ENCODE assay signal across 8 cellular contexts in the genomic region with DNA sequence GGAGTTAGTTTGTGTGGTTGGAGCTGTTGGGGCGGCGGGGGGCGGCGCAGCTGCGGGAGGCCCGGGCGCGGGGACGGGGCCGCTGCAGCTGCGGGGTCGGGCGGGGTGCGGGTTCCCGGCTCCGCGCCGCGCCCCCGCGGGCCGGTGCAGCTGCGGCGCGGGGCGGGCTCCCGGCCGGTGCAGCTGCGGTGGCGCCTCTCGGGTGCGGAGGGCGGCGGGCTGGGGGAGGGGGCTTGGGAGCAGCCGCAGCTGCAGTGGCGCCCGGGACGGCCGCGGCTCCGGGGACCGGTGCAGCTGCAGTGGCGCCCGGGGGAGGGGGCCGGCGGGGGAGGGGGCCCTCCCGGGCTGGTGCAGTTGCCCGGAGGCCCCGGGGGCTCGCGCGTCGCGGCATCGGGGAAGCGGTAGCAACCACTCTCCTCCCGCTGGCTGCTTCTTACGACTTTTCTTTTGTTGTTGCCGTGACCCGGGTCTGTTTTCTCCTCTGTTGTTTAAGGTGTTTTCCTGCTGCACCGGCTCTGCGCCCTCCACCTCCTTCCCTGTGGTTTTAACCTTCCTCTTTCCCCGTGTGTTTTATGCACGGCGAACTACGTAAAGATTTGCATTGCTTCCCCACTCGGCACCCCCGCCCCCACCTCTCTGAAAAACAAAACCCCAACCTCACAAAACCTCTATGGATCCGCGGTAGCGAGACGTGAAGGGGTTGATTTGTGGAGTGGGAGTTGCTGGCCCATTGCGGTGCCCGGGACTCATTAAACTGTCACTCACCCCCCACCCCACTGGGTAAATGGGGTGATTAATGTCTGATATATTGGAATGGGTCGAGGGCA. TPM values are rescaled to one million over a fixed set of nuclear protein-coding genes. Genes with fewer than 3 reads are reported as not detected.
DNase-seq lines count a peak whose midpoint lies in the region; ATAC-seq and TF ChIP-seq lines count a peak whose summit lies in the region.

No MANE protein-coding gene starts in this region.

- peaks cover 30% of the 10 kb centered on the region for H3K4me1 ChIP-seq in effector memory CD4-positive, alpha-beta T cell (ENCODE audit: control insufficient read depth, insufficient read depth, low read length, poor library complexity, severe bottlenecking)
- peaks cover 22% of the 10 kb centered on the region for H3K4me1 ChIP-seq in mesodermal cell (ENCODE audit: control insufficient read depth, insufficient read depth, low read length, poor library complexity, severe bottlenecking)

- peak overlapping the region; percentile 94 for H3K27ac Mint-ChIP-seq in activated CD4-positive, alpha-beta T cell treated with anti-CD3 and anti-CD28 coated beads, Interleukin-2, amount 10 ng/mL, durations not matched to agents 7 days and 5 days
- H3K27ac Mint-ChIP-seq in stimulated activated naive CD8-positive, alpha-beta T cell treated with anti-CD3 and anti-CD28 coated beads, Interleukin-15, amount 100 ng/mL, for 72 hours, result peak overlapping the region; percentile 90 to 95

- ATAC-seq in stimulated activated naive CD8-positive, alpha-beta T cell treated with anti-CD3 and anti-CD28 coated beads, Interleukin-15, amount 100 ng/mL, for 72 hours, result no peak
- no peak for ATAC-seq in HG02642 (IDR thresholded peaks at IDR 0.05; ENCODE audit: poor library complexity, unreplicated experiment)
- ATAC-seq in HG03159 (IDR thresholded peaks at IDR 0.05; ENCODE audit: unreplicated experiment), result no peak

- TF ChIP-seq CTCF in GM06990 (IDR thresholded peaks at IDR 0.05; ENCODE audit: insufficient read depth, low read length, poor library complexity, severe bottlenecking), result no peak

- CTCF ChIA-PET in activated CD4-positive, alpha-beta T cell treated with anti-CD3 and anti-CD28 coated beads, Interleukin-2, amount 10 ng/mL, durations not matched to agents 7 days and 5 days (lab: Charles Lee), result no interaction called here

- H3K36me3 Mint-ChIP-seq in activated CD4-positive, alpha-beta T cell treated with anti-CD3 and anti-CD28 coated beads, Interleukin-2, amount 10 ng/mL, durations not matched to agents 7 days and 5 days (ENCODE audit: low read depth), result peaks cover 3% of the 10 kb centered on the region

- H3K9me3 ChIP-seq in effector memory CD4-positive, alpha-beta T cell (ENCODE audit: control insufficient read depth, low read length), result no peaks in the 10 kb centered on the region
- H3K9me3 ChIP-seq in mesodermal cell (ENCODE audit: control insufficient read depth, low read length), result no peaks in the 10 kb centered on the region

- H3K4me3 ChIP-seq in GM06990 (replicated peaks; ENCODE audit: low read depth, low read length), result peak overlapping the region; percentile 77
- H3K4me3 ChIP-seq in effector memory CD4-positive, alpha-beta T cell (ENCODE audit: insufficient read depth, low read depth, low read length, poor library complexity, severe bottlenecking), result peak overlapping the region; percentile 87
- peak overlapping the region; percentile 67 for H3K4me3 ChIP-seq in mesodermal cell (ENCODE audit: extremely low read depth, insufficient read depth, low read length, poor library complexity, severe bottlenecking)

- H3K27me3 Mint-ChIP-seq in activated CD4-positive, alpha-beta T cell treated with anti-CD3 and anti-CD28 coated beads, Interleukin-2, amount 10 ng/mL, durations not matched to agents 7 days and 5 days, result peaks cover 14% of the 10 kb centered on the region
- H3K27me3 Mint-ChIP-seq in stimulated activated naive CD8-positive, alpha-beta T cell treated with anti-CD3 and anti-CD28 coated beads, Interleukin-15, amount 100 ng/mL, for 72 hours, result no peaks in the 10 kb centered on the region

- DNase-seq in GM06990 (ENCODE audit: extremely low read depth, insufficient read length) (peak; percentile 55), NCI-H1105 (lab: John Stamatoyannopoulos, UW) (peak; percentile 16)
- peak; percentile 49 for DNase-seq in activated CD4-positive, alpha-beta T cell treated with anti-CD3 and anti-CD28 coated beads, Interleukin-2, amount 10 ng/mL, durations not matched to agents 7 days and 5 days
- DNase-seq in effector memory CD4-positive, alpha-beta T cell, result peak; percentile 29 to 53 (median 39)
- DNase-seq in stimulated activated naive CD8-positive, alpha-beta T cell treated with anti-CD3 and anti-CD28 coated beads, Interleukin-15, amount 100 ng/mL, for 72 hours, result peak; percentile 26 to 38

- 0% methylated on average over 31 to 45 of the region's 75 CpGs for WGBS in mesodermal cell (ENCODE audit: insufficient coverage in 2 of 2), 2 experiments

- peaks cover 6% of the 10 kb centered on the region for H3K36me3 ChIP-seq in GM06990 (ENCODE audit: control insufficient read depth, insufficient read depth, low read length)
- no peaks in the 10 kb centered on the region for H3K36me3 ChIP-seq in effector memory CD4-positive, alpha-beta T cell (ENCODE audit: control insufficient read depth, insufficient read depth, low read length)
- peaks cover 10% of the 10 kb centered on the region for H3K36me3 ChIP-seq in mesodermal cell (ENCODE audit: control insufficient read depth, insufficient read depth, low read length)

- peaks cover 13% of the 10 kb centered on the region for H3K4me1 Mint-ChIP-seq in activated CD4-positive, alpha-beta T cell treated with anti-CD3 and anti-CD28 coated beads, Interleukin-2, amount 10 ng/mL, durations not matched to agents 7 days and 5 days
- H3K4me1 Mint-ChIP-seq in stimulated activated naive CD8-positive, alpha-beta T cell treated with anti-CD3 and anti-CD28 coated beads, Interleukin-15, amount 100 ng/mL, for 72 hours, result peaks cover 24% of the 10 kb centered on the region

- no peaks in the 10 kb centered on the region for H3K9me3 Mint-ChIP-seq in activated CD4-positive, alpha-beta T cell treated with anti-CD3 and anti-CD28 coated beads, Interleukin-2, amount 10 ng/mL, durations not matched to agents 7 days and 5 days
- H3K9me3 Mint-ChIP-seq in stimulated activated naive CD8-positive, alpha-beta T cell treated with anti-CD3 and anti-CD28 coated beads, Interleukin-15, amount 100 ng/mL, for 72 hours, result no peaks in the 10 kb centered on the region

- peak overlapping the region; percentile 94 for H3K4me3 Mint-ChIP-seq in activated CD4-positive, alpha-beta T cell treated with anti-CD3 and anti-CD28 coated beads, Interleukin-2, amount 10 ng/mL, durations not matched to agents 7 days and 5 days
- peak overlapping the region in 1 of 2 donors; percentile 99 for H3K4me3 Mint-ChIP-seq in stimulated activated naive CD8-positive, alpha-beta T cell treated with anti-CD3 and anti-CD28 coated beads, Interleukin-15, amount 100 ng/mL, for 72 hours

- peak overlapping the region; percentile 77 for H3K27ac ChIP-seq in effector memory CD4-positive, alpha-beta T cell (ENCODE audit: insufficient read depth, low read length, poor library complexity, severe bottlenecking)
- H3K27ac ChIP-seq in mesodermal cell (ENCODE audit: low read depth, low read length, severe bottlenecking), result peak overlapping the region; percentile 78

- POLR2A ChIA-PET in activated CD4-positive, alpha-beta T cell treated with anti-CD3 and anti-CD28 coated beads, Interleukin-2, amount 10 ng/mL, durations not matched to agents 7 days and 5 days (lab: Charles Lee), result no interaction called here

- no peaks in the 10 kb centered on the region for H3K27me3 ChIP-seq in GM06990 (replicated peaks; ENCODE audit: control insufficient read depth, insufficient read depth, low read length)
- H3K27me3 ChIP-seq in effector memory CD4-positive, alpha-beta T cell (replicated peaks; ENCODE audit: control insufficient read depth, insufficient read depth, low read length, poor library complexity, severe bottlenecking), result no peaks in the 10 kb centered on the region

RNA-seq across cellular contexts. Expression of a gene that starts 1.7 kb away (rescaled TPM):
- 10 to 100 TPM; 18.4 to 19.6 TPM for total RNA-seq in activated CD4-positive, alpha-beta T cell treated with anti-CD3 and anti-CD28 coated beads, Interleukin-2, amount 10 ng/mL, durations not matched to agents 7 days and 5 days
- 9.6 TPM for polyA plus RNA-seq in mesodermal cell (2013, experiment 1 of 2)
- 9.5 TPM for polyA plus RNA-seq in mesodermal cell (2013, experiment 2 of 2)
